ENCODE assay signal across 22 cellular contexts in genomic region chr13:59702269-59702668, GRCh38.
DNase-seq lines count a peak whose midpoint lies in the region; ATAC-seq, FAIRE-seq and TF ChIP-seq lines count a peak whose summit lies in the region.
"Had no signal": no experiment of that assay in that cellular context is flagged by ENCODE, and none has a peak within 500 bp of the region (broad histone marks: within the 10 kb centered on the region; RNA-seq: fewer than 3 reads in every experiment).

No MANE protein-coding gene starts in this region.

- H3K4me2 ChIP-seq in A549 (no peak overlapping the region), neural progenitor cell (peak overlapping the region; percentile 27)
- H3K4me2 ChIP-seq: BLaER1 treated with 17β-estradiol and CSF1 and Interleukin-3, amounts not matched to agents 10 nM and 100 nM; GM23338 had no signal

- H3K27ac Mint-ChIP-seq in Caco-2 (ENCODE audit: unreplicated experiment) (peak overlapping the region; percentile 31), neural progenitor cell (no peak overlapping the region)
- H3K27ac Mint-ChIP-seq: CD14-positive monocyte; CD4-positive, alpha-beta T cell; CD8-positive, alpha-beta memory T cell; H9 had no signal

- CTCF ChIA-PET in A549 (lab: Yijun Ruan, JAX) (interaction anchor here (1.4 kb wide), 1 partner anchor 69 kb away, joined by 4 read pairs; no protein-coding TSS in a partner anchor), Caco-2 (lab: Charles Lee) (no interaction called here)

- no peak for ATAC-seq in A549
- ATAC-seq in GM18873 (IDR thresholded peaks at IDR 0.05; ENCODE audit: low FRiP score, unreplicated experiment): no peak
- ATAC-seq: GM23338, HCT116 had no signal

- peaks cover 10% of the 10 kb centered on the region for H3K9me3 Mint-ChIP-seq in Caco-2 (ENCODE audit: unreplicated experiment)
- no peaks in the 10 kb centered on the region for H3K9me3 Mint-ChIP-seq in neural progenitor cell
- H3K9me3 Mint-ChIP-seq: CD4-positive, alpha-beta T cell; CD8-positive, alpha-beta memory T cell; GM23338; H9 had no signal

- no peak overlapping the region for H3K27ac ChIP-seq in A549
- H3K27ac ChIP-seq in neural progenitor cell: no peak overlapping the region
- H3K27ac ChIP-seq: BLaER1 treated with 17β-estradiol and CSF1 and Interleukin-3, amounts not matched to agents 10 nM and 100 nM had no signal

- H3F3A ChIP-seq in neural progenitor cell (ENCODE audit: low read depth): peaks cover 9% of the 10 kb centered on the region

- H4K20me1 ChIP-seq in neural progenitor cell (ENCODE audit: low read depth): no peaks in the 10 kb centered on the region
- H4K20me1 ChIP-seq: BLaER1 treated with 17β-estradiol and CSF1 and Interleukin-3, amounts not matched to agents 10 nM and 100 nM had no signal

- H2AFZ ChIP-seq in neural progenitor cell (replicated peaks): no peak overlapping the region
- H2AFZ ChIP-seq: GM23338 had no signal

- H3K36me3 Mint-ChIP-seq in Caco-2 (ENCODE audit: insufficient read depth, unreplicated experiment) (peaks cover 7% of the 10 kb centered on the region), neural progenitor cell (peaks cover 2% of the 10 kb centered on the region)
- H3K36me3 Mint-ChIP-seq: CD14-positive monocyte; CD8-positive, alpha-beta memory T cell had no signal

- H3K4me1 Mint-ChIP-seq in Caco-2 (ENCODE audit: low read depth, unreplicated experiment) (peaks cover 49% of the 10 kb centered on the region), neural progenitor cell (peaks cover 16% of the 10 kb centered on the region)
- H3K4me1 Mint-ChIP-seq: CD8-positive, alpha-beta memory T cell; GM23338 had no signal

- no peak for FAIRE-seq in A549 (lab: Jason Lieb, UNC)
- FAIRE-seq: GM12892, GM19239 had no signal

- WGBS in A549 (ENCODE audit: missing lambda C conversion rate): 93% methylated on average over 3 of the region's 3 CpGs
- 94 to 99% methylated on average over 3 of the region's 3 CpGs for WGBS in lower leg skin, 2 donors

- intact Hi-C loops in Caco-2 (cut with micrococcal nuclease; ENCODE audit: unreplicated experiment): no loop called here
- intact Hi-C loops in lower leg skin (cut with DNase I; ENCODE audit: low total_unique reads): no loop called here

- no peak for TF ChIP-seq CTCF in A549 (IDR thresholded peaks at IDR 0.05)
- no peak for TF ChIP-seq CTCF in Caco-2 (IDR thresholded peaks at IDR 0.05; ENCODE audit: insufficient read depth in 1 of 2, low read depth in 1 of 2, low read length in 1 of 2, severe bottlenecking in 1 of 2, unreplicated experiment in 1 of 2)
- TF ChIP-seq CTCF in neural progenitor cell (IDR thresholded peaks at IDR 0.05): no peak
- no peak for TF ChIP-seq CTCF in lower leg skin (IDR thresholded peaks at IDR 0.05)

- no peaks in the 10 kb centered on the region for H3K27me3 Mint-ChIP-seq in Caco-2 (ENCODE audit: insufficient read depth, unreplicated experiment)
- peaks cover 2% of the 10 kb centered on the region for H3K27me3 Mint-ChIP-seq in neural progenitor cell (ENCODE audit: insufficient read depth, low read depth)
- H3K27me3 Mint-ChIP-seq: CD4-positive, alpha-beta T cell; CD8-positive, alpha-beta memory T cell had no signal

- no TSS peak for BruUV-seq in Caco-2 (replicated peaks; lab: Mats Ljungman, UMichigan)

- no peak for DNase-seq in A549 (ENCODE audit: low read depth in 1 of 2, low spot score in 1 of 2)
- DNase-seq in Caco-2: no peak
- peak; percentile 59 for DNase-seq in NCI-H82 treated with DMSO at 0.1 percent for 48 hours (lab: John Stamatoyannopoulos, UW; ENCODE audit: unreplicated experiment)
- no peak for DNase-seq in neural progenitor cell (ENCODE audit: low spot score)
- no peak for DNase-seq in NCI-H2029 (lab: John Stamatoyannopoulos, UW)
- no peak for DNase-seq in lower leg skin (ENCODE audit: low spot score in 2 of 2)
- DNase-seq in NCI-H526 treated with DMSO at 0.1 percent for 48 hours (lab: John Stamatoyannopoulos, UW): no peak
- DNase-seq: BE2C; Calu3; CD4-positive, alpha-beta T cell; CD8-positive, alpha-beta memory T cell; DMS53; DMS79 treated with DMSO at 0.1 percent for 48 hours; GF-D8; H9 had no signal

- H3K36me3 ChIP-seq in Caco-2 (ENCODE audit: control insufficient read depth, insufficient read depth, low read length): no peaks in the 10 kb centered on the region
- H3K36me3 ChIP-seq in neural progenitor cell: no peaks in the 10 kb centered on the region
- H3K36me3 ChIP-seq: BE2C; BLaER1 treated with 17β-estradiol and CSF1 and Interleukin-3, amounts not matched to agents 10 nM and 100 nM had no signal

- H3K9me3 ChIP-seq in A549: no peaks in the 10 kb centered on the region
- no peaks in the 10 kb centered on the region for H3K9me3 ChIP-seq in Caco-2
- no peaks in the 10 kb centered on the region for H3K9me3 ChIP-seq in neural progenitor cell (ENCODE audit: low read depth)
- H3K9me3 ChIP-seq: BE2C; BLaER1 treated with 17β-estradiol and CSF1 and Interleukin-3, amounts not matched to agents 10 nM and 100 nM had no signal

- H3K4me3 Mint-ChIP-seq in Caco-2 (ENCODE audit: unreplicated experiment) (no peak overlapping the region), neural progenitor cell (no peak overlapping the region)
- H3K4me3 Mint-ChIP-seq: CD14-positive monocyte; CD4-positive, alpha-beta T cell; CD8-positive, alpha-beta memory T cell; GM23338; H9 had no signal

- no peaks in the 10 kb centered on the region for H3K4me1 ChIP-seq in A549
- peaks cover 67% of the 10 kb centered on the region for H3K4me1 ChIP-seq in Caco-2
- peaks cover 17% of the 10 kb centered on the region for H3K4me1 ChIP-seq in neural progenitor cell
- H3K4me1 ChIP-seq: BE2C had no signal

- H3K4me3 ChIP-seq in A549 (no peak overlapping the region), Caco-2 (ENCODE audit: low read depth, low read length) (no peak overlapping the region), neural progenitor cell (no peak overlapping the region), lower leg skin (ENCODE audit: low read depth, poor library complexity, severe bottlenecking) (no peak overlapping the region)
- H3K4me3 ChIP-seq: BLaER1 treated with 17β-estradiol and CSF1 and Interleukin-3, amounts not matched to agents 10 nM and 100 nM; GM23338 had no signal

- no peak for TF ChIP-seq EP300 in A549 (IDR thresholded peaks at IDR 0.05)

- no peaks in the 10 kb centered on the region for H3K79me2 ChIP-seq in neural progenitor cell (ENCODE audit: low read depth)

- TF ChIP-seq POLR2A in A549 (IDR thresholded peaks at IDR 0.05; ENCODE audit: low read length) (no peak), lower leg skin (IDR thresholded peaks at IDR 0.05) (no peak)

- no peak for TF ChIP-seq RAD21 in A549 (conservative IDR thresholded peaks at IDR 0.05 in 1 of 2, IDR thresholded peaks at IDR 0.05 in 1 of 2)

- POLR2A ChIA-PET in A549 (lab: Yijun Ruan, JAX): no interaction called here
- POLR2A ChIA-PET in Caco-2 (lab: Charles Lee): no interaction called here

- H3K9ac ChIP-seq in neural progenitor cell: no peak overlapping the region
- H3K9ac ChIP-seq: BLaER1 treated with 17β-estradiol and CSF1 and Interleukin-3, amounts not matched to agents 10 nM and 100 nM had no signal

- H3K27me3 ChIP-seq in Caco-2 (replicated peaks; ENCODE audit: control insufficient read depth, insufficient read depth, low read length) (no peaks in the 10 kb centered on the region), neural progenitor cell (no peaks in the 10 kb centered on the region)
- H3K27me3 ChIP-seq: BE2C; BLaER1 treated with 17β-estradiol and CSF1 and Interleukin-3, amounts not matched to agents 10 nM and 100 nM had no signal

TF ChIP-seq in A549, 52 proteins besides CTCF, POLR2A, EP300 and RAD21:
- TF ChIP-seq MYC (IDR thresholded peaks at IDR 0.05; ENCODE audit: borderline replicate concordance, low read length) (no peak), ZC3H11A (IDR thresholded peaks at IDR 0.05) (no peak), MAFK (IDR thresholded peaks at IDR 0.05; ENCODE audit: partially characterized antibody) (peak; percentile 28), FOSB (CRISPR knock-in tag; IDR thresholded peaks at IDR 0.05) (no peak), RFX5 (IDR thresholded peaks at IDR 0.05) (no peak)
TF ChIP-seq in A549: peak in this region for 1.
